21 cellular contexts compared by ENCODE assay signal in the genomic region with DNA sequence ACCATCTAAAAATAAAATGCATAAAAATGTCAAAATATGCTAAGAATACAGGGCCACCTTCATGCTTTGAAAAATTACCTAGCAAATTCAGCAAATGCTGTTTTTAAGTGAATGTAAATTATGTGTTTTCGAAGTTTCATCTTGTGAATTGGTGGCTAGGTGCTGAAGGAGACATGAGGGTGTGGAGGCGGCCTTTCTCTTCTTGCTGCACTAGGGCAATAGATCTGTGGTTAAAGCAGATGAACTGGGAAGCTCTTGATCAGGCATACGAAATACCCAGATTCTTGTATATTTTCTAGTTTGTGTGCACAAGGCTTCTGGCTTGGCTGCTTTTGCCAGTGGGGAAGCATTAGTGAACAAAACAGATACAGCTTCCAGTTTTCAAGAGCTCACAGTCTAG.
"Had no signal": no experiment of that assay in that cellular context is flagged by ENCODE, and none has a peak within 500 bp of the region (broad histone marks: within the 10 kb centered on the region; RNA-seq: fewer than 3 reads in every experiment).

No MANE protein-coding gene starts in this region.

- FAIRE-seq: endometrium, frontal cortex, keratinocyte, pancreas had no signal

- H3K36me3 ChIP-seq: esophagus squamous epithelium, lower lobe of right lung, neutrophil, pancreas, right atrium auricular region, thyroid gland had no signal

- H3K4me3 ChIP-seq: esophagus squamous epithelium, lower lobe of right lung, pancreas, right atrium auricular region, smooth muscle cell, thyroid gland had no signal

- DNase-seq: cortex of kidney; effector memory CD8-positive, alpha-beta T cell; erythroblast; esophagus squamous epithelium; left ventricle myocardium superior; lower lobe of right lung; pancreas; stimulated activated CD4-positive, alpha-beta T cell treated with anti-CD3 and anti-CD28 coated beads, Interleukin-12 subunit alpha, Interleukin-12 subunit beta, amount 100 ng/mL, for 4 hours; stimulated activated CD4-positive, alpha-beta T cell treated with anti-CD3 and anti-CD28 coated beads, Interleukin-1b, Interleukin-23, amount 100 ng/mL, for 48 hours; stimulated activated CD4-positive, alpha-beta T cell treated with anti-CD3 and anti-CD28 coated beads, Interleukin-4, amount 100 ng/mL, for 1 hour; stimulated activated CD8-positive, alpha-beta memory T cell treated with anti-CD3 and anti-CD28 coated beads, Interleukin-4, amount 100 ng/mL, for 48 hours; stimulated activated naive CD8-positive, alpha-beta T cell treated with anti-CD3 and anti-CD28 coated beads, Interleukin-15, amount 100 ng/mL, for 72 hours; thyroid gland had no signal

- H3K9me3 ChIP-seq: esophagus squamous epithelium, lower lobe of right lung, neutrophil, pancreas, right atrium auricular region, thyroid gland had no signal

- H3K4me1 ChIP-seq: esophagus squamous epithelium, lower lobe of right lung, pancreas, right atrium auricular region had no signal

- H3K4me2 ChIP-seq: smooth muscle cell had no signal

- H3K27me3 ChIP-seq: esophagus squamous epithelium, neutrophil, pancreas, right atrium auricular region, thyroid gland had no signal

- ATAC-seq: effector memory CD8-positive, alpha-beta T cell; left ventricle myocardium superior; lower lobe of right lung; natural killer cell treated with Interleukin-12 subunit alpha and Interleukin-12 subunit beta and Interleukin-15 and Interleukin-18, amount 100 ng/mL, for 72 hours; pancreas; sciatic nerve; stimulated activated naive CD8-positive, alpha-beta T cell treated with anti-CD3 and anti-CD28 coated beads, Interleukin-15, amount 100 ng/mL, for 72 hours had no signal

- H3K27ac ChIP-seq: esophagus squamous epithelium, lower lobe of right lung, neutrophil, pancreas, right atrium auricular region, thyroid gland had no signal
